Comparison of ENCODE assay signal across 9 cellular contexts in genomic region chr10:21364196-21365114, GRCh38.
DNase-seq lines count a peak whose midpoint lies in the region; ATAC-seq, FAIRE-seq and TF ChIP-seq lines count a peak whose summit lies in the region.
"Had no signal": no experiment of that assay in that cellular context is flagged by ENCODE, and none has a peak within 500 bp of the region (broad histone marks: within the 10 kb centered on the region; RNA-seq: fewer than 3 reads in every experiment).

No MANE protein-coding gene starts in this region.

- H3K27me3 Mint-ChIP-seq in CD4-positive, alpha-beta T cell, result no peaks in the 10 kb centered on the region
- H3K27me3 Mint-ChIP-seq: activated naive CD4-positive, alpha-beta T cell treated with anti-CD3 and anti-CD28 coated beads, Interleukin-2, amount 50 U/mL, for 24 hours had no signal

- H3K4me3 ChIP-seq in fibroblast of lung (replicated peaks in 1 of 4; ENCODE audit: control extremely low read depth in 1 of 4, insufficient read depth in 1 of 4, low read depth in 3 of 4, low read length in 4 of 4), result no peak overlapping the region
- H3K4me3 ChIP-seq in neuron (ENCODE audit: low read length), result peak overlapping the region; percentile 31

- no peaks in the 10 kb centered on the region for H4K20me1 ChIP-seq in fibroblast of lung (ENCODE audit: control insufficient read depth, extremely low read depth, insufficient read depth, low read length)

- DNase-seq in COLO829 (ENCODE audit: low spot score) (peak; percentile 83), RCC 7860 (ENCODE audit: low spot score) (peak; percentile 93), fibroblast of lung (ENCODE audit: low read depth in 2 of 2) (peak; percentile 33 to 87), SKM-1 treated with dmso at 0.1 percent for 144 hours (lab: John Stamatoyannopoulos, UW; ENCODE audit: unreplicated experiment) (no peak)
- no peak for DNase-seq in CD4-positive, alpha-beta T cell

- H3K27ac ChIP-seq in fibroblast of lung (ENCODE audit: insufficient read depth, low read length), result no peak overlapping the region
- no peak overlapping the region for H3K27ac ChIP-seq in CD4-positive, alpha-beta T cell (ENCODE audit: low read depth, low read length)

- no peaks in the 10 kb centered on the region for H3K36me3 ChIP-seq in fibroblast of lung (ENCODE audit: control insufficient read depth, insufficient read depth, low read length)
- no peaks in the 10 kb centered on the region for H3K36me3 ChIP-seq in neuron (ENCODE audit: insufficient read depth, low read length)

- H3K4me1 ChIP-seq in fibroblast of lung (ENCODE audit: control insufficient read depth, extremely low read depth, insufficient read depth, low read length), result peaks cover 12% of the 10 kb centered on the region
- H3K4me1 ChIP-seq in neuron (ENCODE audit: insufficient read depth, low read length), result peaks cover 31% of the 10 kb centered on the region

- TF ChIP-seq CTCF in fibroblast of lung (conservative IDR thresholded peaks at IDR 0.05 in 1 of 2, IDR thresholded peaks at IDR 0.05 in 1 of 2; ENCODE audit: low read depth in 1 of 2, low read length in 2 of 2), result no peak
- TF ChIP-seq CTCF in CD4-positive, alpha-beta T cell (IDR thresholded peaks at IDR 0.05), result no peak

- no peaks in the 10 kb centered on the region for H3K79me2 ChIP-seq in fibroblast of lung (ENCODE audit: control insufficient read depth, insufficient read depth, low read length)

- H3K9me3 ChIP-seq in fibroblast of lung (ENCODE audit: control insufficient read depth, insufficient read depth, low read depth, low read length) (no peaks in the 10 kb centered on the region), neuron (ENCODE audit: low read length) (no peaks in the 10 kb centered on the region)
- no peaks in the 10 kb centered on the region for H3K9me3 ChIP-seq in CD4-positive, alpha-beta T cell (ENCODE audit: control insufficient read depth, low read length)

- no peaks in the 10 kb centered on the region for H3K36me3 Mint-ChIP-seq in CD4-positive, alpha-beta T cell (ENCODE audit: low read depth)
- H3K36me3 Mint-ChIP-seq: activated naive CD4-positive, alpha-beta T cell treated with anti-CD3 and anti-CD28 coated beads, Interleukin-2, amount 50 U/mL, for 24 hours had no signal

- FAIRE-seq in RCC 7860 (lab: Jason Lieb, UNC), result peak; percentile 94

- no peaks in the 10 kb centered on the region for H3K27me3 ChIP-seq in fibroblast of lung (ENCODE audit: control insufficient read depth, insufficient read depth, low read length)
- H3K27me3 ChIP-seq in neuron (ENCODE audit: insufficient read depth, low read length), result no peaks in the 10 kb centered on the region
- H3K27me3 ChIP-seq in CD4-positive, alpha-beta T cell (ENCODE audit: control insufficient read depth, insufficient read depth, low read length), result no peaks in the 10 kb centered on the region

- intact Hi-C loops in CD4-positive, alpha-beta T cell (cut with DNase I, micrococcal nuclease), result no loop called here

- H2AFZ ChIP-seq in fibroblast of lung (ENCODE audit: low read length) (no peak overlapping the region), neuron (ENCODE audit: low read depth, low read length) (peak overlapping the region; percentile 44)

- no peaks in the 10 kb centered on the region for H3K9me3 Mint-ChIP-seq in CD4-positive, alpha-beta T cell
- H3K9me3 Mint-ChIP-seq: activated naive CD4-positive, alpha-beta T cell treated with anti-CD3 and anti-CD28 coated beads, Interleukin-2, amount 50 U/mL, for 24 hours had no signal

- CTCF ChIA-PET in CD4-positive, alpha-beta T cell (lab: Charles Lee), result no interaction called here

- ATAC-seq in GM19463 (IDR thresholded peaks at IDR 0.05; ENCODE audit: unreplicated experiment) (no peak), HG03565 (IDR thresholded peaks at IDR 0.05; ENCODE audit: unreplicated experiment) (no peak)
- ATAC-seq in CD4-positive, alpha-beta T cell (ENCODE audit: poor library complexity), result no peak

- H3K4me1 Mint-ChIP-seq in CD4-positive, alpha-beta T cell (ENCODE audit: low read depth), result no peaks in the 10 kb centered on the region
- H3K4me1 Mint-ChIP-seq: activated naive CD4-positive, alpha-beta T cell treated with anti-CD3 and anti-CD28 coated beads, Interleukin-2, amount 50 U/mL, for 24 hours had no signal

- no peak overlapping the region for H3K27ac Mint-ChIP-seq in CD4-positive, alpha-beta T cell
- H3K27ac Mint-ChIP-seq: activated naive CD4-positive, alpha-beta T cell treated with anti-CD3 and anti-CD28 coated beads, Interleukin-2, amount 50 U/mL, for 24 hours had no signal

- POLR2A ChIA-PET in CD4-positive, alpha-beta T cell (lab: Charles Lee), result no interaction called here

- no peak overlapping the region for H3K9ac ChIP-seq in fibroblast of lung (ENCODE audit: insufficient read depth, low read length)

- peak overlapping the region; percentile 10 for H3K4me2 ChIP-seq in fibroblast of lung (ENCODE audit: extremely low read depth, insufficient read depth, low read length)

- no peak overlapping the region for H3K4me3 Mint-ChIP-seq in CD4-positive, alpha-beta T cell
- H3K4me3 Mint-ChIP-seq: activated naive CD4-positive, alpha-beta T cell treated with anti-CD3 and anti-CD28 coated beads, Interleukin-2, amount 50 U/mL, for 24 hours had no signal

Comparison
In these comparisons a context has a peak if more than half of its experiments do, and no peak if none do; other contexts are left out.
1. DNase-seq: peak in COLO829 (single experiment), RCC 7860 (single experiment) and fibroblast of lung (2 of 2); none in SKM-1 treated with dmso at 0.1 percent for 144 hours (single experiment) and CD4-positive, alpha-beta T cell (0 of 10).